30 cellular contexts compared by ENCODE assay signal in the genomic region with DNA sequence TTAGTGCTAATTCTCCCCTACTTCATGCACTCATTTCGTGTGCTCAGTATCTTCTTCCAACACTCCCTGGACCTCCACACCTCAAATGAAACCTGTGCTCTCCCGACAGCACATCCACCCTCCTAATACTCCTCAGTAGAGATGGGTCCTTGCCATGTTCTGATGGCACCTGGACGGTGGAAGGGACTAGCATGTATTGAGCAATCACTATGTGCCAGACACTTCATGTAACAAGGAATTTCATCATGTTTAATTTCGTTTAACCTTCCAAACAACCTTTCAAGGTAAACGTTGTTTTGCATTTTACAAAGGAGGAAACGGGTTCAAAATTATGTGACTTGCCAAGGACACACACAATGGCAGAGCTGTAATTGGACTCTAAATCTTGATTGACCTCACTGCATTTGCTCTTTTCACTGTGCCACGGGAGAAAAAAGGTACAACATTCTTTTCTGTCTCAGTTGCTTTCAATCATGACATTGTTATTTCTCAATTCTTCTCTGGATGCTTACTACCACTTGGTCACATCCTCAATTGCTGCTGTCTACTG. TPM values are rescaled to one million over a fixed set of nuclear protein-coding genes. Genes with fewer than 3 reads are reported as not detected.
"Had no signal": no experiment of that assay in that cellular context is flagged by ENCODE, and none has a peak within 500 bp of the region (broad histone marks: within the 10 kb centered on the region; RNA-seq: fewer than 3 reads in every experiment).

No MANE protein-coding gene starts in this region.

- H3K9me3 ChIP-seq: esophagus squamous epithelium, heart right ventricle, left ventricle myocardium inferior, spleen, testis, transverse colon, uterus had no signal

- DNase-seq: activated CD4-positive, alpha-beta memory T cell treated with anti-CD3 and anti-CD28 coated beads, Interleukin-2, amount 10 ng/mL, durations not matched to agents 7 days and 5 days; activated CD4-positive, alpha-beta T cell treated with anti-CD3 and anti-CD28 coated beads for 1 hour; activated CD4-positive, alpha-beta T cell treated with anti-CD3 and anti-CD28 coated beads, Interleukin-2, amount 10 ng/mL, durations not matched to agents 7 days and 5 days; activated CD8-positive, alpha-beta memory T cell treated with anti-CD3 and anti-CD28 coated beads, Interleukin-2, amount 50 U/mL, for 48 hours; activated T-cell treated with anti-CD3 and anti-CD28 coated beads, Interleukin-2, amount 50 U/mL, for 48 hours; dermis blood vessel endothelial cell; effector CD8-positive, alpha-beta T cell; esophagus squamous epithelium; foreskin melanocyte; heart right ventricle; left ventricle myocardium inferior; naive B cell; posterior cingulate gyrus; right cardiac atrium; spleen; stimulated activated CD4-positive, alpha-beta T cell treated with anti-CD3 and anti-CD28 coated beads, Interleukin-2, amount 100 ng/mL, for 48 hours; stimulated activated naive CD4-positive, alpha-beta T cell treated with Interleukin-2 at 50 U/mL for 16 hours; T-helper 2 cell; testis; transverse colon; uterus had no signal

- H3K4me1 ChIP-seq: esophagus squamous epithelium, heart right ventricle, left ventricle myocardium inferior, spleen, testis, transverse colon, uterus had no signal

- H3K27me3 ChIP-seq: heart right ventricle, testis, transverse colon, uterus had no signal

- FAIRE-seq: colon, endometrium had no signal

- H3K4me3 Mint-ChIP-seq: activated CD4-positive, alpha-beta memory T cell treated with anti-CD3 and anti-CD28 coated beads, Interleukin-2, amount 10 ng/mL, durations not matched to agents 7 days and 5 days; activated CD4-positive, alpha-beta T cell treated with anti-CD3 and anti-CD28 coated beads, Interleukin-2, amount 10 ng/mL, durations not matched to agents 7 days and 5 days; activated naive CD4-positive, alpha-beta T cell treated with anti-CD3 and anti-CD28 coated beads, Interleukin-2, amount 50 U/mL, for 24 hours; naive B cell had no signal

- H3K27ac ChIP-seq: epithelial cell of prostate, esophagus squamous epithelium, heart right ventricle, left ventricle myocardium inferior, testis, transverse colon, uterus had no signal

- H3K36me3 ChIP-seq: esophagus squamous epithelium, heart right ventricle, left ventricle myocardium inferior, spleen, transverse colon, uterus had no signal

- H3K4me1 Mint-ChIP-seq: activated CD4-positive, alpha-beta memory T cell treated with anti-CD3 and anti-CD28 coated beads, Interleukin-2, amount 10 ng/mL, durations not matched to agents 7 days and 5 days; activated CD4-positive, alpha-beta T cell treated with anti-CD3 and anti-CD28 coated beads, Interleukin-2, amount 10 ng/mL, durations not matched to agents 7 days and 5 days; activated naive CD4-positive, alpha-beta T cell treated with anti-CD3 and anti-CD28 coated beads, Interleukin-2, amount 50 U/mL, for 24 hours; naive B cell had no signal

- H3K27ac Mint-ChIP-seq: activated CD4-positive, alpha-beta memory T cell treated with anti-CD3 and anti-CD28 coated beads, Interleukin-2, amount 10 ng/mL, durations not matched to agents 7 days and 5 days; activated CD4-positive, alpha-beta T cell treated with anti-CD3 and anti-CD28 coated beads, Interleukin-2, amount 10 ng/mL, durations not matched to agents 7 days and 5 days; activated naive CD4-positive, alpha-beta T cell treated with anti-CD3 and anti-CD28 coated beads, Interleukin-2, amount 50 U/mL, for 24 hours; activated T-helper 2 cell treated with anti-CD3 and anti-CD28 coated beads, Interferon-gamma antibody, Interleukin-2, Interleukin-4, amounts not matched to agents 10 μg/mL and 5 μg/mL and 100 μg/mL, durations not matched to agents 14 hours and 24 hours and 36 hours; naive B cell had no signal

- ATAC-seq: heart right ventricle, right cardiac atrium had no signal

- H3K4me3 ChIP-seq: esophagus squamous epithelium, heart right ventricle, left ventricle myocardium inferior, spleen, testis, transverse colon, uterus had no signal

- H3K36me3 Mint-ChIP-seq: activated naive CD4-positive, alpha-beta T cell treated with anti-CD3 and anti-CD28 coated beads, Interleukin-2, amount 50 U/mL, for 24 hours; naive B cell had no signal

- H3K9me3 Mint-ChIP-seq: activated CD4-positive, alpha-beta memory T cell treated with anti-CD3 and anti-CD28 coated beads, Interleukin-2, amount 10 ng/mL, durations not matched to agents 7 days and 5 days; activated CD4-positive, alpha-beta T cell treated with anti-CD3 and anti-CD28 coated beads, Interleukin-2, amount 10 ng/mL, durations not matched to agents 7 days and 5 days; activated naive CD4-positive, alpha-beta T cell treated with anti-CD3 and anti-CD28 coated beads, Interleukin-2, amount 50 U/mL, for 24 hours; activated T-helper 2 cell treated with anti-CD3 and anti-CD28 coated beads, Interferon-gamma antibody, Interleukin-2, Interleukin-4, amounts not matched to agents 10 μg/mL and 5 μg/mL and 100 μg/mL, durations not matched to agents 14 hours and 24 hours and 36 hours had no signal

RNA-seq across cellular contexts. Expression of gene SLC7A8, which starts 12.2 kb away (rescaled TPM):
- total RNA-seq: dermis blood vessel endothelial cell, lung microvascular endothelial cell had no signal

RNA-seq across cellular contexts. Expression of gene RNF212B, which starts 42.1 kb away (rescaled TPM):
- total RNA-seq: activated CD4-positive, alpha-beta memory T cell treated with anti-CD3 and anti-CD28 coated beads, Interleukin-2, amount 10 ng/mL, durations not matched to agents 7 days and 5 days; activated CD4-positive, alpha-beta T cell treated with anti-CD3 and anti-CD28 coated beads, Interleukin-2, amount 10 ng/mL, durations not matched to agents 7 days and 5 days; activated T-helper 2 cell treated with anti-CD3 and anti-CD28 coated beads, Interferon-gamma antibody, Interleukin-2, Interleukin-4, amounts not matched to agents 10 μg/mL and 5 μg/mL and 100 μg/mL, durations not matched to agents 14 hours and 24 hours and 36 hours; dermis blood vessel endothelial cell; esophagus squamous epithelium; glomerular endothelial cell; heart right ventricle; kidney epithelial cell; left ventricle myocardium inferior; lung microvascular endothelial cell; right cardiac atrium; spleen; transverse colon; uterus had no signal
- polyA plus RNA-seq: heart right ventricle, neural cell, right cardiac atrium, spleen had no signal
